Comparison of ENCODE assay signal across 37 cellular contexts in the genomic region with DNA sequence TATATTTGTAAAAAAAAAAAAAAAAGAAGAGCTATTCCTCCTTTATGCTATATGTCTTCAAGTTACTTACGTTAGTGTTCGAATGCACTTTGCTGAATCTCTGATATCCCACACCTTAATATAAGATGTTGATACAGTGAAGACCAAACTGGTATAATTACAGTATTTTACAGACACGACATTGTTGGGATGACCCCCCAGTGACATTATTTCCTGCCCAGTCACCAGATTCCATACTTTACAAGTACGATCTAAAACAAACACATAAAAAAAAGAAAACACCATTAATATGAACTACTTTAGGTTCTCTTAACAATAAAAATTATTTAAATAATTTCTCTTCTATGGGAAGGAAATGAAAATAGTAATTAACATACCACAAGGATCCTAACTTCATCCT.
"Had no signal": no experiment of that assay in that cellular context is flagged by ENCODE, and none has a peak within 500 bp of the region (broad histone marks: within the 10 kb centered on the region; RNA-seq: fewer than 3 reads in every experiment).

No MANE protein-coding gene starts in this region.

- H3K4me1 Mint-ChIP-seq: activated B cell treated with CpG ODN at 0.5 μM for 24 hours; activated CD4-positive, alpha-beta T cell treated with anti-CD3 and anti-CD28 coated beads, Interleukin-2, amount 10 ng/mL, durations not matched to agents 24 days and 14 days; activated naive CD8-positive, alpha-beta T cell treated with anti-CD3 and anti-CD28 coated beads for 36 hours; activated T-helper 17 cell treated with anti-CD3 and anti-CD28 coated beads, Interleukin-2, amount 50 U/mL, for 72 hours had no signal

- DNase-seq: activated B cell treated with CpG ODN at 0.5 μM for 24 hours; activated CD4-positive, alpha-beta memory T cell treated with anti-CD3 and anti-CD28 coated beads for 36 hours; activated CD4-positive, alpha-beta T cell treated with anti-CD3 and anti-CD28 coated beads for 4 hours; activated CD4-positive, alpha-beta T cell treated with anti-CD3 and anti-CD28 coated beads, Interleukin-2, amount 10 ng/mL, durations not matched to agents 24 days and 14 days; activated CD4-positive, alpha-beta T cell treated with anti-CD3 and anti-CD28 coated beads, Interleukin-2, amount 50 U/mL, for 1 hour; activated CD4-positive, alpha-beta T cell treated with anti-CD3 and anti-CD28 coated beads, Interleukin-2, amount 50 U/mL, for 4 hours; activated CD4-positive, CD25-positive, alpha-beta regulatory T cell treated with anti-CD3 and anti-CD28 coated beads, Interleukin-2, amount 50 U/mL, for 72 hours; activated CD8-positive, alpha-beta memory T cell treated with anti-CD3 and anti-CD28 coated beads, Interleukin-2, amount 50 U/mL, for 4 hours; activated CD8-positive, alpha-beta T cell treated with anti-CD3 and anti-CD28 coated beads for 36 hours; activated effector memory CD4-positive, alpha-beta T cell treated with anti-CD3 and anti-CD28 coated beads, Interleukin-2, amount 50 U/mL, for 16 hours; activated gamma-delta T cell treated with Interleukin-2 at 50 U/mL for 16 hours; activated naive CD4-positive, alpha-beta T cell; activated naive CD4-positive, alpha-beta T cell treated with anti-CD3 and anti-CD28 coated beads for 36 hours; activated naive CD4-positive, alpha-beta T cell treated with anti-CD3 and anti-CD28 coated beads, Interleukin-2, amount 50 U/mL, for 16 hours; activated naive CD8-positive, alpha-beta T cell treated with anti-CD3 and anti-CD28 coated beads for 36 hours; activated T-cell treated with anti-CD3 and anti-CD28 coated beads for 4 hours; activated T-cell treated with anti-CD3 and anti-CD28 coated beads, Interleukin-2, amount 50 U/mL, for 1 hour; activated T-cell treated with anti-CD3 and anti-CD28 coated beads, Interleukin-2, amount 50 U/mL, for 4 hours; activated T-cell treated with anti-CD3 and anti-CD28 coated beads, Interleukin-2, amount 50 U/mL, for 72 hours; adrenal gland; amniotic stem cell; aorta; body of pancreas; brain microvascular endothelial cell; central memory CD4-positive, alpha-beta T cell; T-helper 1 cell; T-helper 2 cell; T-helper 9 cell had no signal

- H3K4me1 ChIP-seq: adrenal gland, body of pancreas, breast epithelium had no signal

- ATAC-seq: activated CD8-positive, alpha-beta T cell treated with anti-CD3 and anti-CD28 coated beads for 36 hours; activated naive CD4-positive, alpha-beta T cell treated with anti-CD3 and anti-CD28 coated beads, Interleukin-2, amount 50 U/mL, for 72 hours; activated T-cell treated with anti-CD3 and anti-CD28 coated beads, Interleukin-2, amount 50 U/mL, for 4 hours; activated T-cell treated with anti-CD3 and anti-CD28 coated beads, Interleukin-2, amount 50 U/mL, for 72 hours; activated T-helper 17 cell treated with anti-CD3 and anti-CD28 coated beads, Interleukin-2, amount 50 U/mL, for 72 hours; body of pancreas had no signal

- H3K4me3 ChIP-seq: adrenal gland, body of pancreas, breast epithelium had no signal

- H3K27me3 Mint-ChIP-seq: activated CD4-positive, alpha-beta memory T cell treated with anti-CD3 and anti-CD28 coated beads for 36 hours; activated CD4-positive, alpha-beta T cell treated with anti-CD3 and anti-CD28 coated beads, Interleukin-2, amount 10 ng/mL, durations not matched to agents 24 days and 14 days; activated CD8-positive, alpha-beta T cell treated with anti-CD3 and anti-CD28 coated beads for 36 hours; activated naive CD8-positive, alpha-beta T cell treated with anti-CD3 and anti-CD28 coated beads for 36 hours; activated T-helper 17 cell treated with anti-CD3 and anti-CD28 coated beads, Interleukin-2, amount 50 U/mL, for 72 hours had no signal

- H3K9me3 ChIP-seq: body of pancreas, breast epithelium had no signal

- H3K36me3 ChIP-seq: adrenal gland, brain microvascular endothelial cell, breast epithelium had no signal

- H3K27ac Mint-ChIP-seq: activated B cell treated with CpG ODN at 0.5 μM for 24 hours; activated CD4-positive, alpha-beta memory T cell treated with anti-CD3 and anti-CD28 coated beads for 36 hours; activated CD4-positive, alpha-beta T cell treated with anti-CD3 and anti-CD28 coated beads, Interleukin-2, amount 10 ng/mL, durations not matched to agents 24 days and 14 days; activated CD8-positive, alpha-beta T cell treated with anti-CD3 and anti-CD28 coated beads for 36 hours; activated naive CD4-positive, alpha-beta T cell treated with anti-CD3 and anti-CD28 coated beads for 36 hours; activated naive CD4-positive, alpha-beta T cell treated with anti-CD3 and anti-CD28 coated beads, Interleukin-2, amount 50 U/mL, for 72 hours; activated naive CD8-positive, alpha-beta T cell treated with anti-CD3 and anti-CD28 coated beads for 36 hours; activated T-cell treated with anti-CD3 and anti-CD28 coated beads, Interleukin-2, amount 50 U/mL, for 72 hours; activated T-helper 1 cell treated with anti-CD3 and anti-CD28 coated beads, Interleukin-12 subunit alpha, Interleukin-12 subunit beta, Interleukin-2, Interleukin-4 antibody, amounts not matched to agents 30 ng/mL and 10 ng/mL and 1 ng/mL, durations not matched to agents 14 hours and 24 hours and 36 hours; activated T-helper 17 cell treated with anti-CD3 and anti-CD28 coated beads, Interleukin-2, amount 50 U/mL, for 72 hours; T-helper 1 cell treated with Interleukin-12 subunit alpha and Interleukin-12 subunit beta and Interleukin-4 antibody, amounts not matched to agents 30 μg/mL and 1 μg/mL, for 36 hours; T-helper 2 cell treated with Interferon-gamma antibody and Interleukin-4, amounts not matched to agents 5 μg/mL and 100 μg/mL, for 36 hours had no signal

- H3K36me3 Mint-ChIP-seq: activated naive CD4-positive, alpha-beta T cell treated with anti-CD3 and anti-CD28 coated beads, Interleukin-2, amount 50 U/mL, for 72 hours had no signal

- H3K27me3 ChIP-seq: adrenal gland, body of pancreas, brain microvascular endothelial cell, breast epithelium had no signal

- H3K9me3 Mint-ChIP-seq: activated B cell treated with CpG ODN at 0.5 μM for 24 hours; activated CD4-positive, alpha-beta memory T cell treated with anti-CD3 and anti-CD28 coated beads for 36 hours; activated CD4-positive, alpha-beta T cell treated with anti-CD3 and anti-CD28 coated beads, Interleukin-2, amount 10 ng/mL, durations not matched to agents 24 days and 14 days; activated CD8-positive, alpha-beta T cell treated with anti-CD3 and anti-CD28 coated beads for 36 hours; activated naive CD4-positive, alpha-beta T cell treated with anti-CD3 and anti-CD28 coated beads for 36 hours; activated naive CD4-positive, alpha-beta T cell treated with anti-CD3 and anti-CD28 coated beads, Interleukin-2, amount 50 U/mL, for 72 hours; activated naive CD8-positive, alpha-beta T cell treated with anti-CD3 and anti-CD28 coated beads for 36 hours; activated T-cell treated with anti-CD3 and anti-CD28 coated beads, Interleukin-2, amount 50 U/mL, for 4 hours; activated T-cell treated with anti-CD3 and anti-CD28 coated beads, Interleukin-2, amount 50 U/mL, for 72 hours; activated T-helper 1 cell treated with anti-CD3 and anti-CD28 coated beads, Interleukin-12 subunit alpha, Interleukin-12 subunit beta, Interleukin-2, Interleukin-4 antibody, amounts not matched to agents 30 ng/mL and 10 ng/mL and 1 ng/mL, durations not matched to agents 14 hours and 24 hours and 36 hours; activated T-helper 17 cell treated with anti-CD3 and anti-CD28 coated beads, Interleukin-2, amount 50 U/mL, for 72 hours; T-helper 1 cell treated with Interleukin-12 subunit alpha and Interleukin-12 subunit beta and Interleukin-4 antibody, amounts not matched to agents 30 μg/mL and 1 μg/mL, for 36 hours; T-helper 2 cell treated with Interferon-gamma antibody and Interleukin-4, amounts not matched to agents 5 μg/mL and 100 μg/mL, for 36 hours had no signal

- H3K4me3 Mint-ChIP-seq: activated B cell treated with CpG ODN at 0.5 μM for 24 hours; activated CD4-positive, alpha-beta memory T cell treated with anti-CD3 and anti-CD28 coated beads for 36 hours; activated CD4-positive, alpha-beta T cell treated with anti-CD3 and anti-CD28 coated beads, Interleukin-2, amount 10 ng/mL, durations not matched to agents 24 days and 14 days; activated CD8-positive, alpha-beta T cell treated with anti-CD3 and anti-CD28 coated beads for 36 hours; activated naive CD4-positive, alpha-beta T cell treated with anti-CD3 and anti-CD28 coated beads for 36 hours; activated naive CD8-positive, alpha-beta T cell treated with anti-CD3 and anti-CD28 coated beads for 36 hours; activated T-cell treated with anti-CD3 and anti-CD28 coated beads, Interleukin-2, amount 50 U/mL, for 4 hours; activated T-cell treated with anti-CD3 and anti-CD28 coated beads, Interleukin-2, amount 50 U/mL, for 72 hours; activated T-helper 1 cell treated with anti-CD3 and anti-CD28 coated beads, Interleukin-12 subunit alpha, Interleukin-12 subunit beta, Interleukin-2, Interleukin-4 antibody, amounts not matched to agents 30 ng/mL and 10 ng/mL and 1 ng/mL, durations not matched to agents 14 hours and 24 hours and 36 hours; activated T-helper 17 cell treated with anti-CD3 and anti-CD28 coated beads, Interleukin-2, amount 50 U/mL, for 72 hours; T-helper 1 cell treated with Interleukin-12 subunit alpha and Interleukin-12 subunit beta and Interleukin-4 antibody, amounts not matched to agents 30 μg/mL and 1 μg/mL, for 36 hours; T-helper 2 cell treated with Interferon-gamma antibody and Interleukin-4, amounts not matched to agents 5 μg/mL and 100 μg/mL, for 36 hours had no signal

- H3K27ac ChIP-seq: adrenal gland, body of pancreas, brain microvascular endothelial cell, breast epithelium, VCaP had no signal

- FAIRE-seq: astrocyte, TTC549 had no signal
